ENCODE assay signal across 19 cellular contexts in the genomic region with DNA sequence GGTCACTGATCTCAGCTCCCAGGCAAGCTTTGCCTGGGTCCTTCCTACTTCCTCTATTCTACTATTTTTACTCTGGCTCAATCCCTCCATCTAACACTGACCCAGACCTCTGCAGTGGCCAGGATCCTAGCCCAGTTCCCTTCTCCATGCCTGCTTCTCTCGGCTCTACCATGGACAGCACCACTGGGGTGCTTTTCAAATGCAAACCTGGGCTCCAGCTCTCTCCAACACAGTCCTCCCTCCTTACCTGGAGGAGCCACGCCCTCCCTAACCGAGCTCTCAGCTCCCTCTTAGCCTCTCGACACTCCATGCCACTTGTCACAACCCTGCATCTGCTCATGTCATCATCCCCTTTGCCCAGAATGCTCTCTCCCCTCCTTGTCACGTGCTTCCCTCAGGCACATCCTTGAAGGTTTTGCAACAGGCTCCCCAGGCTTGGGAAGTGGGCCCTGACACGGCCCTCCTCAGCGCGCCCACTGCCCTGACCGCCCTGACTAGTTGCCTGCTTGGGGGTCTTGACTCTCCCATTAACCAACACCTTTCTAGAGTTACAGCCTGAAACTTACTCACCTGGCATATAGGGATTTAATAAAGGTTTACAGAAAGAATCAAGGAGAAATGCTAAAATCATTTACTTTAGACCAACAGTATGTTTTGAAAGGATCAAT. TPM values are rescaled to one million over a fixed set of nuclear protein-coding genes. Genes with fewer than 3 reads are reported as not detected.
DNase-seq lines count a peak whose midpoint lies in the region; ATAC-seq and TF ChIP-seq lines count a peak whose summit lies in the region.
"Had no signal": no experiment of that assay in that cellular context is flagged by ENCODE, and none has a peak within 500 bp of the region (broad histone marks: within the 10 kb centered on the region; RNA-seq: fewer than 3 reads in every experiment).

No MANE protein-coding gene starts in this region.

- H3K4me3 Mint-ChIP-seq in activated naive CD4-positive, alpha-beta T cell treated with anti-CD3 and anti-CD28 coated beads, Interleukin-2, amount 50 U/mL, for 24 hours, result no peak overlapping the region
- H3K4me3 Mint-ChIP-seq in activated B cell treated with CpG ODN at 0.5 μM for 24 hours, result no peak overlapping the region
- no peak overlapping the region for H3K4me3 Mint-ChIP-seq in immature natural killer cell
- no peak overlapping the region for H3K4me3 Mint-ChIP-seq in stimulated activated naive B cell treated with anti-CD40 and anti-IgM and Interleukin-4, amounts not matched to agents 10 μg/mL and 1 μg/mL and 100 μg/mL, for 72 hours
- H3K4me3 Mint-ChIP-seq: T-helper 1 cell treated with Interleukin-12 subunit alpha and Interleukin-12 subunit beta and Interleukin-4 antibody, amounts not matched to agents 30 μg/mL and 1 μg/mL, for 36 hours had no signal

- no peak for TF ChIP-seq CTCF in activated B cell treated with CpG ODN at 0.5 μM for 24 hours (IDR thresholded peaks at IDR 0.05)

- no peaks in the 10 kb centered on the region for H3K27me3 Mint-ChIP-seq in activated naive CD4-positive, alpha-beta T cell treated with anti-CD3 and anti-CD28 coated beads, Interleukin-2, amount 50 U/mL, for 24 hours
- H3K27me3 Mint-ChIP-seq in activated B cell treated with CpG ODN at 0.5 μM for 24 hours (no peaks in the 10 kb centered on the region), immature natural killer cell (ENCODE audit: low read depth in 3 of 3) (peaks cover 0 to 4% (median 3%) of the 10 kb centered on the region in 3 donors)
- H3K27me3 Mint-ChIP-seq in stimulated activated naive B cell treated with anti-CD40 and anti-IgM and Interleukin-4, amounts not matched to agents 10 μg/mL and 1 μg/mL and 100 μg/mL, for 72 hours, result no peaks in the 10 kb centered on the region

- CTCF ChIA-PET in activated B cell treated with CpG ODN at 0.5 μM for 24 hours (lab: Charles Lee), result interaction anchor here (1.1 kb wide), 1 partner anchor 41 kb away, joined by 3 read pairs; no protein-coding TSS in a partner anchor

- peaks cover 21% of the 10 kb centered on the region for H3K4me1 Mint-ChIP-seq in activated naive CD4-positive, alpha-beta T cell treated with anti-CD3 and anti-CD28 coated beads, Interleukin-2, amount 50 U/mL, for 24 hours
- H3K4me1 Mint-ChIP-seq in activated B cell treated with CpG ODN at 0.5 μM for 24 hours (no peaks in the 10 kb centered on the region), immature natural killer cell (peaks cover 6 to 16% of the 10 kb centered on the region in 2 donors)
- H3K4me1 Mint-ChIP-seq in stimulated activated naive B cell treated with anti-CD40 and anti-IgM and Interleukin-4, amounts not matched to agents 10 μg/mL and 1 μg/mL and 100 μg/mL, for 72 hours, result peaks cover 22 to 36% of the 10 kb centered on the region in 2 donors

- H3K27ac Mint-ChIP-seq in activated naive CD4-positive, alpha-beta T cell treated with anti-CD3 and anti-CD28 coated beads, Interleukin-2, amount 50 U/mL, for 24 hours, result peak overlapping the region; percentile 59
- H3K27ac Mint-ChIP-seq in activated B cell treated with CpG ODN at 0.5 μM for 24 hours (peak overlapping the region; percentile 64), immature natural killer cell (peak overlapping the region; percentile 1 to 83 (median 46))
- peak overlapping the region; percentile 76 for H3K27ac Mint-ChIP-seq in stimulated activated naive B cell treated with anti-CD40 and anti-IgM and Interleukin-4, amounts not matched to agents 10 μg/mL and 1 μg/mL and 100 μg/mL, for 72 hours
- H3K27ac Mint-ChIP-seq: T-helper 1 cell treated with Interleukin-12 subunit alpha and Interleukin-12 subunit beta and Interleukin-4 antibody, amounts not matched to agents 30 μg/mL and 1 μg/mL, for 36 hours had no signal

- POLR2A ChIA-PET in activated B cell treated with CpG ODN at 0.5 μM for 24 hours (lab: Charles Lee), result interaction anchor here (1.2 kb wide), 1 partner anchor 10 kb away, joined by 5 read pairs; no protein-coding TSS in a partner anchor

- no peak for DNase-seq in activated naive CD4-positive, alpha-beta T cell treated with anti-CD3 and anti-CD28 coated beads, Interleukin-2, amount 50 U/mL, for 16 hours
- DNase-seq in activated B cell treated with CpG ODN at 0.5 μM for 24 hours (no peak), immature natural killer cell (no peak), NCI-H524 (lab: John Stamatoyannopoulos, UW) (no peak), sciatic nerve (ENCODE audit: low spot score) (no peak)
- no peak for DNase-seq in stimulated activated naive B cell treated with anti-CD40 and anti-IgM and Interleukin-4, amounts not matched to agents 10 μg/mL and 1 μg/mL and 100 μg/mL, for 72 hours
- DNase-seq: activated CD4-positive, CD25-positive, alpha-beta regulatory T cell treated with anti-CD3 and anti-CD28 coated beads, Interleukin-2, amount 50 U/mL, for 72 hours; activated T-cell treated with anti-CD3 and anti-CD28 coated beads for 4 hours; amniotic stem cell; GDM1; KBM-7; midbrain; NCI-H1092; NCI-H2107; NCI-H82; stimulated activated naive CD4-positive, alpha-beta T cell had no signal

- intact Hi-C loops in activated B cell treated with CpG ODN at 0.5 μM for 24 hours (cut with micrococcal nuclease) (no loop called here), sciatic nerve (cut with DNase I) (no loop called here)

- ATAC-seq in activated B cell treated with CpG ODN at 0.5 μM for 24 hours (ENCODE audit: low read depth) (no peak), sciatic nerve (no peak), HG02763 (IDR thresholded peaks at IDR 0.05; ENCODE audit: unreplicated experiment) (no peak)
- no peak for ATAC-seq in stimulated activated naive B cell treated with anti-CD40 and anti-IgM and Interleukin-4, amounts not matched to agents 10 μg/mL and 1 μg/mL and 100 μg/mL, for 72 hours (replicated peaks)

- H3K36me3 Mint-ChIP-seq in activated naive CD4-positive, alpha-beta T cell treated with anti-CD3 and anti-CD28 coated beads, Interleukin-2, amount 50 U/mL, for 24 hours, result peaks cover 31% of the 10 kb centered on the region
- H3K36me3 Mint-ChIP-seq in activated B cell treated with CpG ODN at 0.5 μM for 24 hours (ENCODE audit: low read depth) (peaks cover 100% of the 10 kb centered on the region), immature natural killer cell (peaks cover 49 to 81% (median 50%) of the 10 kb centered on the region in 3 donors)
- H3K36me3 Mint-ChIP-seq in stimulated activated naive B cell treated with anti-CD40 and anti-IgM and Interleukin-4, amounts not matched to agents 10 μg/mL and 1 μg/mL and 100 μg/mL, for 72 hours, result peaks cover 53 to 61% of the 10 kb centered on the region in 2 donors

- no peaks in the 10 kb centered on the region for H3K9me3 Mint-ChIP-seq in activated naive CD4-positive, alpha-beta T cell treated with anti-CD3 and anti-CD28 coated beads, Interleukin-2, amount 50 U/mL, for 24 hours
- no peaks in the 10 kb centered on the region for H3K9me3 Mint-ChIP-seq in activated B cell treated with CpG ODN at 0.5 μM for 24 hours
- H3K9me3 Mint-ChIP-seq in immature natural killer cell, result no peaks in the 10 kb centered on the region
- no peaks in the 10 kb centered on the region for H3K9me3 Mint-ChIP-seq in stimulated activated naive B cell treated with anti-CD40 and anti-IgM and Interleukin-4, amounts not matched to agents 10 μg/mL and 1 μg/mL and 100 μg/mL, for 72 hours
- H3K9me3 Mint-ChIP-seq: T-helper 1 cell treated with Interleukin-12 subunit alpha and Interleukin-12 subunit beta and Interleukin-4 antibody, amounts not matched to agents 30 μg/mL and 1 μg/mL, for 36 hours had no signal

RNA-seq across cellular contexts. Expression of gene MARF1, which starts 41.6 kb away (rescaled TPM):
- total RNA-seq in activated B cell treated with CpG ODN at 0.5 μM for 24 hours (160 and 186 TPM in 2 replicates), sciatic nerve (138 TPM)
- polyA plus RNA-seq in immature natural killer cell, result 10 to 100 TPM in 1 of 3 donors, 1 to 10 TPM in 2; 3.0 to 13.3 (median 4.0) TPM

RNA-seq across cellular contexts. Expression of gene NDE1, which starts 48.7 kb away (rescaled TPM):
- total RNA-seq in activated B cell treated with CpG ODN at 0.5 μM for 24 hours (140 and 163 TPM in 2 replicates), sciatic nerve (42.9 TPM)
- polyA plus RNA-seq in immature natural killer cell, result 10 to 100 TPM in 2 of 3 donors, 1 to 10 TPM in 1; 3.8 to 55.1 (median 16.8) TPM
